11 cellular contexts compared by ENCODE assay signal in the genomic region with DNA sequence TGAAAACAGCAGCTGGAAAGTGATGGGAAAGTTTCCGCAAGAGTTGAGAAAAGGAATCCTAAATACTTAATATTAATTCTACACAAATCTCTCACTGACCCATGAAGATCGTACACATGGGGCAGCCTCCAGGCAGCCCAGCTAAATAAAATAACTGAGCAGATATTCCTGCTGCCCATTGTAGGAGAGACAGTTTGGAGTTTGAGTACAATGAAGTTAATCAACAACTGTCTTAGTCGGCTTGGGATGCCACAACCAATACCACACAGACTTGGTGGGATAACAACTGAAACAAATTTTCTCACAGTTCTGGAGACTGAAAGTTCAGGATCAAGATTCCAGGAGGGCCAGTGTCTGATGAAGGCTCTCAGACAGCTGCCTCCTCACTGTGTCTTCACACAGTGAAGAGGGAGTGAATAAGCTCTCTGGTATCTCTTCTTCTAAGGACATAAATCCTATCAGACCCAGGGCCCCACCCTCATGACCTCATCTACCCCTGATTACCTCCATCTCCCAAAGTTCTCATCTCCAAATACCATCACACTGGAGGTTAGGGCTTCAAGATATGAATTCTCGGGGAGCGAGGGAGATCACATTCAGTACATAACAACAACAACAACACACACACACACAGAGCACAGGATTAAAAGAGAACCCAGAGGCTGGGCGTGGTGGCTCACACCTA. TPM values are rescaled to one million over a fixed set of nuclear protein-coding genes. Genes with fewer than 3 reads are reported as not detected.
DNase-seq lines count a peak whose midpoint lies in the region; ATAC-seq and TF ChIP-seq lines count a peak whose summit lies in the region.
"Had no signal": no experiment of that assay in that cellular context is flagged by ENCODE, and none has a peak within 500 bp of the region (broad histone marks: within the 10 kb centered on the region; RNA-seq: fewer than 3 reads in every experiment).

No MANE protein-coding gene starts in this region.

- H3F3A ChIP-seq in smooth muscle cell (ENCODE audit: low read depth) = peaks cover 6% of the 10 kb centered on the region

- peaks cover 30% of the 10 kb centered on the region for H3K4me1 Mint-ChIP-seq in activated naive CD4-positive, alpha-beta T cell treated with anti-CD3 and anti-CD28 coated beads, Interleukin-2, amount 50 U/mL, for 24 hours

- H3K9me3 Mint-ChIP-seq in activated naive CD4-positive, alpha-beta T cell treated with anti-CD3 and anti-CD28 coated beads, Interleukin-2, amount 50 U/mL, for 24 hours = no peaks in the 10 kb centered on the region

- no peaks in the 10 kb centered on the region for H3K4me1 ChIP-seq in smooth muscle cell (ENCODE audit: low read depth)
- peaks cover 0 to 79% (median 32%) of the 10 kb centered on the region in 6 donors for H3K4me1 ChIP-seq in spleen

- H3K36me3 ChIP-seq in smooth muscle cell (ENCODE audit: low read depth) (no peaks in the 10 kb centered on the region), spleen (peaks cover 0 to 51% (median 3%) of the 10 kb centered on the region in 6 donors)

- H3K9me3 ChIP-seq in smooth muscle cell (replicated peaks; ENCODE audit: low read depth) (no peaks in the 10 kb centered on the region), spleen (no peaks in the 10 kb centered on the region)
- H3K9me3 ChIP-seq: upper lobe of left lung had no signal

- TF ChIP-seq CTCF in smooth muscle cell (IDR thresholded peaks at IDR 0.05; ENCODE audit: borderline replicate concordance, insufficient read depth, poor library complexity, severe bottlenecking) (no peak), spleen (IDR thresholded peaks at IDR 0.05 in 8 of 11, conservative IDR thresholded peaks at IDR 0.05 in 3 of 11) (no peak)

- no peaks in the 10 kb centered on the region for H3K27me3 Mint-ChIP-seq in activated naive CD4-positive, alpha-beta T cell treated with anti-CD3 and anti-CD28 coated beads, Interleukin-2, amount 50 U/mL, for 24 hours

- H2AFZ ChIP-seq in smooth muscle cell (ENCODE audit: low read depth) = no peak overlapping the region

- peaks cover 7% of the 10 kb centered on the region for H3K36me3 Mint-ChIP-seq in activated naive CD4-positive, alpha-beta T cell treated with anti-CD3 and anti-CD28 coated beads, Interleukin-2, amount 50 U/mL, for 24 hours

- no peak overlapping the region for H3K4me3 Mint-ChIP-seq in activated naive CD4-positive, alpha-beta T cell treated with anti-CD3 and anti-CD28 coated beads, Interleukin-2, amount 50 U/mL, for 24 hours

- H3K27ac Mint-ChIP-seq in activated naive CD4-positive, alpha-beta T cell treated with anti-CD3 and anti-CD28 coated beads, Interleukin-2, amount 50 U/mL, for 24 hours = peak overlapping the region; percentile 77

- peak overlapping the region; percentile 25 for H3K9ac ChIP-seq in smooth muscle cell (ENCODE audit: low read depth)

- H3K79me2 ChIP-seq in smooth muscle cell (ENCODE audit: low read depth) = peaks cover 87% of the 10 kb centered on the region

- H3K27me3 ChIP-seq in smooth muscle cell (ENCODE audit: low read depth) (no peaks in the 10 kb centered on the region), spleen (replicated peaks in 1 of 7) (no peaks in the 10 kb centered on the region)
- H3K27me3 ChIP-seq: upper lobe of left lung had no signal

- no peak overlapping the region for H3K4me3 ChIP-seq in smooth muscle cell
- no peak overlapping the region for H3K4me3 ChIP-seq in spleen
- H3K4me3 ChIP-seq: upper lobe of left lung had no signal

- DNase-seq in activated naive CD4-positive, alpha-beta T cell (lab: John Stamatoyannopoulos, UW) = no peak
- DNase-seq in SW480 (ENCODE audit: low spot score) (peak; percentile 10), left cardiac atrium (no peak), smooth muscle cell (lab: John Stamatoyannopoulos, UW; ENCODE audit: unreplicated experiment) (no peak), AML-193 (lab: John Stamatoyannopoulos, UW) (no peak), ureter (ENCODE audit: low spot score) (no peak), spleen (no peak)
- DNase-seq: effector memory CD4-positive, alpha-beta T cell; upper lobe of left lung had no signal

- H3K27ac ChIP-seq in smooth muscle cell (ENCODE audit: low read depth) (peak overlapping the region; percentile 74), spleen (no peak overlapping the region)
- H3K27ac ChIP-seq: HL-60, upper lobe of left lung had no signal

- no peak for TF ChIP-seq POLR2A in spleen (IDR thresholded peaks at IDR 0.05)

- intact Hi-C loops in left cardiac atrium (cut with DNase I) = no loop called here
- intact Hi-C loops in spleen (cut with DNase I; ENCODE audit: low total_unique reads) = loop anchor here (5.0 kb wide), 1 partner anchor 205 kb away; no protein-coding TSS in a partner anchor

- 47% methylated on average over 6 of the region's 6 CpGs for WGBS in smooth muscle cell (ENCODE audit: low lambda C conversion rate)
- 86 to 94% (median 92%) methylated on average over 6 of the region's 6 CpGs for WGBS in spleen, 5 donors

- ATAC-seq in left cardiac atrium = peak; percentile 55 to 91

- peak overlapping the region; percentile 70 for H3K4me2 ChIP-seq in smooth muscle cell

- peaks cover 63% of the 10 kb centered on the region for H4K20me1 ChIP-seq in smooth muscle cell (ENCODE audit: low read depth)

RNA-seq across cellular contexts. Expression of gene TRPM7, which starts 9.7 kb away (rescaled TPM):
- total RNA-seq in left cardiac atrium (10 to 100 TPM; 21.1 to 29.4 TPM), smooth muscle cell (28.2 and 32.8 TPM in 2 replicates), ureter (56.2 TPM), spleen (100 to 1,000 TPM in 1 of 7 donors, 10 to 100 TPM in 6; 36.9 to 101 (median 48.6) TPM)
- polyA plus RNA-seq in smooth muscle cell (5.6 and 6.3 TPM in 2 replicates), spleen (1 to 10 TPM; 6.4 to 9.7 (median 7.5) TPM)
